8 cellular contexts compared by ENCODE assay signal in the genomic region with DNA sequence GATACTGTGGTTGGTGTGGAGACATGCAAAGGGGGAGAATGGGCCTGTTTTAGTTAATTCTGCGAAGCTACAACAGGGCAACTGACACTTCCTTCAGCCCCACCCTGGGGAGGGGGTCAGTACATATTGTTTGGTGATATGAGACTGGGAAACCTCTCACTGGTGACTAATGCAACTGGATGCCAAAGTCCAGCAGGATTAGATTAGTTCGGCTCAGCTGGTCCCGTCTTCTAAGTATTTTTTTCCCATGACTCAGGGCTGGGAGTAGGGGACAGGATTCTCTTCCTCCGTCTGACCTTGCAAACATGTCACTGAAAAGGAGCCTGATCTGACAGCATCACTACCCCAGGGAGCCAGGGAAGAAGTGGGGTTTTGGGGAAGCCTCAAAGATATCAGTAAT. TPM values are rescaled to one million over a fixed set of nuclear protein-coding genes. Genes with fewer than 3 reads are reported as not detected.
DNase-seq lines count a peak whose midpoint lies in the region; ATAC-seq and TF ChIP-seq lines count a peak whose summit lies in the region.

No MANE protein-coding gene starts in this region.

- H3K4me3 ChIP-seq in Caco-2 (ENCODE audit: low read depth, low read length) (no peak overlapping the region), SJSA1 (no peak overlapping the region), fibroblast of pulmonary artery (replicated peaks; ENCODE audit: low read depth, low read length) (no peak overlapping the region)

- no TSS peak for BruUV-seq in Caco-2 (replicated peaks; lab: Mats Ljungman, UMichigan)

- H3K27me3 ChIP-seq in Caco-2 (replicated peaks; ENCODE audit: control insufficient read depth, insufficient read depth, low read length) (no peaks in the 10 kb centered on the region), SJSA1 (replicated peaks) (no peaks in the 10 kb centered on the region)

- H3K4me1 Mint-ChIP-seq in Caco-2 (ENCODE audit: low read depth, unreplicated experiment) = peaks cover 22% of the 10 kb centered on the region

- POLR2A ChIA-PET in Caco-2 (lab: Charles Lee) = no interaction called here

- DNase-seq in Caco-2 = peak; percentile 73 to 81
- DNase-seq in SJSA1 (ENCODE audit: low read depth in 1 of 2, low spot score in 2 of 2) = peak; percentile 94 to 96
- peak; percentile 94 for DNase-seq in fibroblast of pulmonary artery (ENCODE audit: low read depth)
- DNase-seq in omental fat pad (ENCODE audit: low spot score) = no peak
- no peak for DNase-seq in activated CD4-positive, CD25-positive, alpha-beta regulatory T cell (lab: John Stamatoyannopoulos, UW)
- DNase-seq in NOMO-1 treated with dmso at 0.1 percent for 144 hours (lab: John Stamatoyannopoulos, UW; ENCODE audit: unreplicated experiment) = no peak
- no peak for DNase-seq in DMS 273 treated with DMSO at 0.1 percent for 48 hours (lab: John Stamatoyannopoulos, UW)

- H3K4me3 Mint-ChIP-seq in Caco-2 (ENCODE audit: unreplicated experiment) = peak overlapping the region; percentile 13

- CTCF ChIA-PET in Caco-2 (lab: Charles Lee) = interaction anchor here (0.6 to 1.1 kb wide), 3 partner anchors 10 to 238 kb away, joined by 3 read pairs; no protein-coding TSS in a partner anchor

- intact Hi-C loops in Caco-2 (cut with micrococcal nuclease; ENCODE audit: unreplicated experiment) = loop anchor here (2.0 kb wide), 2 partner anchors 22 to 38 kb away; no protein-coding TSS in a partner anchor

- H3K9me3 ChIP-seq in Caco-2 (no peaks in the 10 kb centered on the region), SJSA1 (replicated peaks) (no peaks in the 10 kb centered on the region)

- H3K27ac ChIP-seq in SJSA1 = peak overlapping the region; percentile 90

- H3K36me3 ChIP-seq in Caco-2 (ENCODE audit: control insufficient read depth, insufficient read depth, low read length) = no peaks in the 10 kb centered on the region
- peaks cover 40% of the 10 kb centered on the region for H3K36me3 ChIP-seq in SJSA1

- H3K27ac Mint-ChIP-seq in Caco-2 (ENCODE audit: unreplicated experiment) = peak overlapping the region; percentile 82

- H3K9me3 Mint-ChIP-seq in Caco-2 (ENCODE audit: unreplicated experiment) = no peaks in the 10 kb centered on the region

- H3K27me3 Mint-ChIP-seq in Caco-2 (ENCODE audit: insufficient read depth, unreplicated experiment) = no peaks in the 10 kb centered on the region

- H3K36me3 Mint-ChIP-seq in Caco-2 (ENCODE audit: insufficient read depth, unreplicated experiment) = no peaks in the 10 kb centered on the region

- TF ChIP-seq CTCF in Caco-2 (IDR thresholded peaks at IDR 0.05; ENCODE audit: insufficient read depth in 1 of 2, low read depth in 1 of 2, low read length in 1 of 2, severe bottlenecking in 1 of 2, unreplicated experiment in 1 of 2) = no peak
- TF ChIP-seq CTCF in fibroblast of pulmonary artery (IDR thresholded peaks at IDR 0.05; ENCODE audit: low read length, missing control alignments) = no peak
- no peak for TF ChIP-seq CTCF in omental fat pad (IDR thresholded peaks at IDR 0.05)

- ATAC-seq in omental fat pad (ENCODE audit: low FRiP score) (peak; percentile 72), HG02840 (IDR thresholded peaks at IDR 0.05; ENCODE audit: low FRiP score, unreplicated experiment) (no peak)

- H3K4me1 ChIP-seq in Caco-2 = peaks cover 35% of the 10 kb centered on the region
- H3K4me1 ChIP-seq in SJSA1 (replicated peaks) = peaks cover 65% of the 10 kb centered on the region

RNA-seq across cellular contexts. Expression of a gene that starts 42.9 kb away (rescaled TPM):
- total RNA-seq in Caco-2 (2022) (3.2 and 5.7 TPM in 2 replicates), omental fat pad (10 to 100 TPM; 21.7 to 67.9 (median 36.8) TPM)
- total RNA-seq in SJSA1 (2014; rRNA removed; shearing (Covaris generic)) = 5.4 and 8.7 TPM in 2 replicates

Comparison
In these comparisons a context has a peak if more than half of its experiments do, and no peak if none do; other contexts are left out.
1. DNase-seq: peak in Caco-2 (2 of 2), SJSA1 (2 of 2) and fibroblast of pulmonary artery (single experiment); none in omental fat pad (single experiment), activated CD4-positive, CD25-positive, alpha-beta regulatory T cell (0 of 4), NOMO-1 treated with dmso at 0.1 percent for 144 hours (single experiment) and DMS 273 treated with DMSO at 0.1 percent for 48 hours (single experiment).